In genomic region chr13:27826379-27827353, GRCh38 we compare ENCODE assay signal across 8 cellular contexts.
DNase-seq lines count a peak whose midpoint lies in the region; ATAC-seq and TF ChIP-seq lines count a peak whose summit lies in the region.

No MANE protein-coding gene starts in this region.

- POLR2A ChIA-PET in RWPE1 (lab: Yijun Ruan, JAX; ENCODE audit: low non-redundant PET), result no interaction called here

- H3K36me3 ChIP-seq in neutrophil (no peaks in the 10 kb centered on the region), stomach smooth muscle (ENCODE audit: control insufficient read depth in 2 of 2, insufficient read depth in 2 of 2, low read length in 2 of 2) (no peaks in the 10 kb centered on the region)

- H3K9me3 ChIP-seq in neutrophil, result no peaks in the 10 kb centered on the region
- H3K9me3 ChIP-seq in stomach smooth muscle (ENCODE audit: control insufficient read depth in 2 of 2, low read length in 2 of 2), result no peaks in the 10 kb centered on the region

- TF ChIP-seq CTCF in LNCAP (IDR thresholded peaks at IDR 0.05) (peak; percentile 75), RWPE1 (conservative IDR thresholded peaks at IDR 0.05; ENCODE audit: low read depth) (peak; percentile 86), neutrophil (IDR thresholded peaks at IDR 0.05) (peak; percentile 70)

- peaks cover 100% of the 10 kb centered on the region for H3K27me3 ChIP-seq in neutrophil
- peaks cover 31 to 52% of the 10 kb centered on the region in 2 donors for H3K27me3 ChIP-seq in stomach smooth muscle (ENCODE audit: control insufficient read depth in 1 of 2, insufficient read depth in 2 of 2, low read length in 2 of 2)

- H3K4me3 ChIP-seq in neutrophil (ENCODE audit: low read depth in 1 of 2, low read length in 1 of 2) (no peak overlapping the region), stomach smooth muscle (ENCODE audit: low read length in 2 of 2) (peak overlapping the region; percentile 44 to 71)

- ATAC-seq in HG03159 (IDR thresholded peaks at IDR 0.05; ENCODE audit: unreplicated experiment), result no peak

- H3K27ac ChIP-seq in RWPE1 (no peak overlapping the region), neutrophil (no peak overlapping the region), stomach smooth muscle (ENCODE audit: low read length) (no peak overlapping the region)

- DNase-seq in GDM1 (lab: John Stamatoyannopoulos, UW), result peak; percentile 73
- peak; percentile 74 for DNase-seq in RWPE1 (ENCODE audit: low spot score)
- peak; percentile 88 for DNase-seq in activated effector memory CD4-positive, alpha-beta T cell treated with anti-CD3 and anti-CD28 coated beads, Interleukin-2, amount 50 U/mL, for 16 hours
- peak; percentile 79 for DNase-seq in foreskin melanocyte

- peaks cover 9 to 10% of the 10 kb centered on the region in 2 experiments for H3K4me1 ChIP-seq in neutrophil (ENCODE audit: control insufficient read depth in 1 of 2, insufficient read depth in 1 of 2, low read depth in 1 of 2, low read length in 1 of 2)
- H3K4me1 ChIP-seq in stomach smooth muscle (ENCODE audit: control insufficient read depth, insufficient read depth, low read length), result peaks cover 11% of the 10 kb centered on the region

- H3K9ac ChIP-seq in stomach smooth muscle (ENCODE audit: low read length in 2 of 2), result peak overlapping the region in 1 of 2 donors; percentile 11

- CTCF ChIA-PET in RWPE1 (lab: Yijun Ruan, JAX), result interaction anchor here (0.6 to 3.9 kb wide), 47 partner anchors 10 to 1965 kb away, joined by 3 to 35 read pairs (median 4); partner anchors contain the start of gene CDX2

Comparison
In these comparisons a context has a peak if more than half of its experiments do, and no peak if none do; other contexts are left out.
1. H3K4me3 ChIP-seq: peak in stomach smooth muscle (2 of 2); none in neutrophil (0 of 2).
2. Peak in every context shown above with its lines, with median percentiles within 50 percentile points of each other: DNase-seq and CTCF ChIP-seq.